In the genomic region with DNA sequence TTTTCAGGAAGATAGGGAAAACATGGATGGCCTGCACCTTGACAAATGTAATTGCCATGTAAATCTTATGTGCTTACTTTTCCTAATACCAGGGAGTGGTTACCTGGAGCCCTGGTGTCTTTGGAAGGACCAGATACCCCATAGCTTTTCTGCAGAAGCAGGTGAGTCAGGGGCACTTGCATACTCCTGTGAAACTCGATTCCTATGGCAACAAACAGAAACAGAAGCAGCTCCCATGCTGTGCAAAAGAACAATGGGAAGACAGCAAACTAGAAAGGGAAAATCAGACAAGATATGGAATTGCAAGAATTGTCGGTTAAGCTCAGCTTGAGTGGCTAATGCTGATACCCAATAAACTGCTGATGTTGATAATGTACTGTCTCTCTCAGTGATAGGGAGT, we compare ENCODE assay signal across 19 cellular contexts.
DNase-seq lines count a peak whose midpoint lies in the region; ATAC-seq and TF ChIP-seq lines count a peak whose summit lies in the region.
"Had no signal": no experiment of that assay in that cellular context is flagged by ENCODE, and none has a peak within 500 bp of the region (broad histone marks: within the 10 kb centered on the region; RNA-seq: fewer than 3 reads in every experiment).

No MANE protein-coding gene starts in this region.

- H3K4me2 ChIP-seq in GM23338, result no peak overlapping the region
- no peak overlapping the region for H3K4me2 ChIP-seq in mesendoderm (ENCODE audit: low read length)

- no peak overlapping the region for H2BK120ac ChIP-seq in mesendoderm (ENCODE audit: low read depth, low read length)

- no peaks in the 10 kb centered on the region for H3K79me2 ChIP-seq in GM23338 (replicated peaks; ENCODE audit: insufficient read depth)
- no peaks in the 10 kb centered on the region for H3K79me2 ChIP-seq in mesendoderm (ENCODE audit: control insufficient read depth, insufficient read depth, low read length)

- H3K9me2 ChIP-seq in GM23338 (ENCODE audit: insufficient read depth), result no peaks in the 10 kb centered on the region

- H3K4me1 ChIP-seq in GM23338 (ENCODE audit: insufficient read depth) (peaks cover 6% of the 10 kb centered on the region; the same call in 1 of the 2 replicates), mesendoderm (ENCODE audit: control insufficient read depth, low read depth, low read length) (no peaks in the 10 kb centered on the region), vagina (no peaks in the 10 kb centered on the region)

- POLR2A ChIA-PET in WTC11 (lab: Charles Lee), result no interaction called here

- no peak overlapping the region for H3K4me3 Mint-ChIP-seq in GM23338
- H3K4me3 Mint-ChIP-seq in WTC11, result no peak overlapping the region
- H3K4me3 Mint-ChIP-seq in type B pancreatic cell, result no peak overlapping the region
- H3K4me3 Mint-ChIP-seq in natural killer cell treated with Interleukin-12 subunit alpha and Interleukin-12 subunit beta and Interleukin-15 and Interleukin-18, amount 100 ng/mL, for 72 hours, result no peak overlapping the region
- H3K4me3 Mint-ChIP-seq: B cell; CD4-positive, alpha-beta memory T cell had no signal

- TF ChIP-seq CTCF in GM23338 (conservative IDR thresholded peaks at IDR 0.05; ENCODE audit: low read depth in 2 of 2) (no peak), WTC11 (IDR thresholded peaks at IDR 0.05) (no peak), vagina (IDR thresholded peaks at IDR 0.05) (no peak), type B pancreatic cell (conservative IDR thresholded peaks at IDR 0.05) (no peak)

- no peaks in the 10 kb centered on the region for H3K9me3 ChIP-seq in vagina

- no peak overlapping the region for H2BK15ac ChIP-seq in mesendoderm (replicated peaks; ENCODE audit: low read depth)

- H2BK5ac ChIP-seq in mesendoderm (ENCODE audit: low read length), result no peak overlapping the region

- no peak overlapping the region for H3K9ac ChIP-seq in mesendoderm (ENCODE audit: low read length)

- no peak overlapping the region for H3K56ac ChIP-seq in mesendoderm (ENCODE audit: low read length)

- H2AFZ ChIP-seq in GM23338, result no peak overlapping the region

- H4K20me1 ChIP-seq in GM23338 (replicated peaks; ENCODE audit: insufficient read depth), result no peaks in the 10 kb centered on the region

- intact Hi-C loops in vagina (cut with DNase I), result no loop called here

- WGBS in mesendoderm (ENCODE audit: extremely low coverage, insufficient coverage, low lambda C conversion rate), result no CpG with 5 or more reads among the region's 2 CpGs

- ATAC-seq in GM23338, result peak; percentile 77
- ATAC-seq in WTC11, result peak; percentile 83
- ATAC-seq in natural killer cell treated with Interleukin-12 subunit alpha and Interleukin-12 subunit beta and Interleukin-15 and Interleukin-18, amount 100 ng/mL, for 72 hours, result no peak
- ATAC-seq: K562, SK-N-SH treated with all-trans-retinoic acid at 6 μM for 48 hours had no signal

- H3K4me3 ChIP-seq in GM23338 (no peak overlapping the region), mesendoderm (ENCODE audit: low read length) (no peak overlapping the region), vagina (no peak overlapping the region)
- H3K4me3 ChIP-seq: K562 had no signal

- no peak overlapping the region for H3K18ac ChIP-seq in mesendoderm (ENCODE audit: low read length)

- H3K79me1 ChIP-seq in mesendoderm (ENCODE audit: low read length), result no peaks in the 10 kb centered on the region

- no peak overlapping the region for H4K8ac ChIP-seq in mesendoderm (ENCODE audit: low read depth, low read length)

- no peak overlapping the region for H2AK5ac ChIP-seq in mesendoderm (ENCODE audit: low read length)

- H4K5ac ChIP-seq in mesendoderm (ENCODE audit: low read length), result no peak overlapping the region

- H3K27me3 ChIP-seq in GM23338 (ENCODE audit: insufficient read depth), result no peaks in the 10 kb centered on the region
- no peaks in the 10 kb centered on the region for H3K27me3 ChIP-seq in mesendoderm (ENCODE audit: insufficient read depth, low read length, poor library complexity)
- no peaks in the 10 kb centered on the region for H3K27me3 ChIP-seq in vagina

- no peak overlapping the region for H3K23ac ChIP-seq in mesendoderm (ENCODE audit: low read length)

- H3K36me3 ChIP-seq in GM23338 (ENCODE audit: insufficient read depth) (no peaks in the 10 kb centered on the region), mesendoderm (ENCODE audit: control insufficient read depth, insufficient read depth, low read length) (no peaks in the 10 kb centered on the region), vagina (no peaks in the 10 kb centered on the region)

- H3K27ac ChIP-seq in GM23338 (ENCODE audit: low read depth), result no peak overlapping the region
- no peak overlapping the region for H3K27ac ChIP-seq in mesendoderm (ENCODE audit: low read depth, low read length)
- H3K27ac ChIP-seq in vagina, result no peak overlapping the region

- CTCF ChIA-PET in WTC11 (lab: Charles Lee), result no interaction called here

- H3K4me1 Mint-ChIP-seq in GM23338 (peaks cover 26% of the 10 kb centered on the region), WTC11 (peaks cover 41% of the 10 kb centered on the region), type B pancreatic cell (ENCODE audit: unreplicated experiment) (no peaks in the 10 kb centered on the region)
- H3K4me1 Mint-ChIP-seq in natural killer cell treated with Interleukin-12 subunit alpha and Interleukin-12 subunit beta and Interleukin-15 and Interleukin-18, amount 100 ng/mL, for 72 hours (ENCODE audit: low read depth in 2 of 2), result peaks cover 29% of the 10 kb centered on the region in 2 donors

- no peaks in the 10 kb centered on the region for H3F3A ChIP-seq in GM23338 (replicated peaks; ENCODE audit: low read depth)

- TF ChIP-seq POLR2A in vagina (IDR thresholded peaks at IDR 0.05), result no peak

- H3K36me3 Mint-ChIP-seq in GM23338 (ENCODE audit: low read depth) (no peaks in the 10 kb centered on the region), WTC11 (no peaks in the 10 kb centered on the region), type B pancreatic cell (no peaks in the 10 kb centered on the region)
- no peaks in the 10 kb centered on the region for H3K36me3 Mint-ChIP-seq in natural killer cell treated with Interleukin-12 subunit alpha and Interleukin-12 subunit beta and Interleukin-15 and Interleukin-18, amount 100 ng/mL, for 72 hours
- H3K36me3 Mint-ChIP-seq: CD4-positive, alpha-beta memory T cell had no signal

- H3K27me3 Mint-ChIP-seq in GM23338 (ENCODE audit: insufficient read depth, low read depth, poor library complexity), result no peaks in the 10 kb centered on the region
- H3K27me3 Mint-ChIP-seq in WTC11 (ENCODE audit: low read depth), result no peaks in the 10 kb centered on the region
- no peaks in the 10 kb centered on the region for H3K27me3 Mint-ChIP-seq in type B pancreatic cell
- peaks cover 0 to 9% of the 10 kb centered on the region in 2 donors for H3K27me3 Mint-ChIP-seq in natural killer cell treated with Interleukin-12 subunit alpha and Interleukin-12 subunit beta and Interleukin-15 and Interleukin-18, amount 100 ng/mL, for 72 hours
- H3K27me3 Mint-ChIP-seq: B cell; CD4-positive, alpha-beta memory T cell had no signal

- H3K27ac Mint-ChIP-seq in GM23338, result no peak overlapping the region
- no peak overlapping the region for H3K27ac Mint-ChIP-seq in WTC11
- no peak overlapping the region for H3K27ac Mint-ChIP-seq in type B pancreatic cell
- no peak overlapping the region for H3K27ac Mint-ChIP-seq in natural killer cell treated with Interleukin-12 subunit alpha and Interleukin-12 subunit beta and Interleukin-15 and Interleukin-18, amount 100 ng/mL, for 72 hours
- H3K27ac Mint-ChIP-seq: B cell had no signal

- no peak overlapping the region for H3K4ac ChIP-seq in mesendoderm (ENCODE audit: low read depth, low read length)

- H3K9me3 Mint-ChIP-seq in GM23338 (no peaks in the 10 kb centered on the region), WTC11 (no peaks in the 10 kb centered on the region), type B pancreatic cell (no peaks in the 10 kb centered on the region)
- peaks cover 2% of the 10 kb centered on the region for H3K9me3 Mint-ChIP-seq in natural killer cell treated with Interleukin-12 subunit alpha and Interleukin-12 subunit beta and Interleukin-15 and Interleukin-18, amount 100 ng/mL, for 72 hours
- H3K9me3 Mint-ChIP-seq: CD4-positive, alpha-beta memory T cell had no signal

- peak; percentile 54 for DNase-seq in DMS53 (lab: John Stamatoyannopoulos, UW)
- peak; percentile 43 for DNase-seq in GM23338 (ENCODE audit: low spot score)
- DNase-seq in WTC11 (ENCODE audit: low spot score), result peak; percentile 10
- DNase-seq in mesendoderm, result peak; percentile 79
- no peak for DNase-seq in vagina (ENCODE audit: extremely low spot score in 2 of 2)
- no peak for DNase-seq in type B pancreatic cell (ENCODE audit: extremely low spot score, unreplicated experiment)
- no peak for DNase-seq in natural killer cell treated with Interleukin-12 subunit alpha and Interleukin-12 subunit beta and Interleukin-15 and Interleukin-18, amount 100 ng/mL, for 72 hours (ENCODE audit: low spot score)
- DNase-seq: ACHN; Calu3; CD4-positive, alpha-beta memory T cell; GF-D8; NCI-H1436 treated with DMSO at 0.1 percent for 48 hours; NCI-H2081 treated with DMSO at 0.1 percent for 48 hours; NCI-H510A treated with DMSO at 0.1 percent for 48 hours; OCI-M1; SHP77 treated with DMSO at 0.1 percent for 48 hours had no signal

TF ChIP-seq in GM23338, 12 proteins besides CTCF, POLR2A, EP300 and RAD21 (continues in another document):
- TF ChIP-seq NANOG (IDR thresholded peaks at IDR 0.05; ENCODE audit: borderline replicate concordance), result no peak

TF ChIP-seq in WTC11, 78 proteins besides CTCF, POLR2A, EP300 and RAD21 (continues in another document):
- no peak for TF ChIP-seq NFE2L1 (CRISPR knock-in tag; IDR thresholded peaks at IDR 0.05)
- no peak for TF ChIP-seq CBFB (CRISPR knock-in tag; IDR thresholded peaks at IDR 0.05; ENCODE audit: low read depth)
- no peak for TF ChIP-seq E2F5 (CRISPR knock-in tag; IDR thresholded peaks at IDR 0.05)
- no peak for TF ChIP-seq ELF4 (CRISPR knock-in tag; IDR thresholded peaks at IDR 0.05; ENCODE audit: low read depth)
- TF ChIP-seq CREM (CRISPR knock-in tag; IDR thresholded peaks at IDR 0.05), result no peak

Comparison
In these comparisons a context has a peak if more than half of its experiments do, and no peak if none do; other contexts are left out.
1. DNase-seq: peak in DMS53 (single experiment), GM23338 (single experiment), WTC11 (single experiment) and mesendoderm (single experiment); none in vagina (0 of 2), type B pancreatic cell (single experiment) and natural killer cell treated with Interleukin-12 subunit alpha and Interleukin-12 subunit beta and Interleukin-15 and Interleukin-18, amount 100 ng/mL, for 72 hours (single experiment).
2. ATAC-seq: peak in GM23338 (single experiment) and WTC11 (single experiment); none in natural killer cell treated with Interleukin-12 subunit alpha and Interleukin-12 subunit beta and Interleukin-15 and Interleukin-18, amount 100 ng/mL, for 72 hours (0 of 2).